Comparison of ENCODE assay signal across 21 cellular contexts in the genomic region with DNA sequence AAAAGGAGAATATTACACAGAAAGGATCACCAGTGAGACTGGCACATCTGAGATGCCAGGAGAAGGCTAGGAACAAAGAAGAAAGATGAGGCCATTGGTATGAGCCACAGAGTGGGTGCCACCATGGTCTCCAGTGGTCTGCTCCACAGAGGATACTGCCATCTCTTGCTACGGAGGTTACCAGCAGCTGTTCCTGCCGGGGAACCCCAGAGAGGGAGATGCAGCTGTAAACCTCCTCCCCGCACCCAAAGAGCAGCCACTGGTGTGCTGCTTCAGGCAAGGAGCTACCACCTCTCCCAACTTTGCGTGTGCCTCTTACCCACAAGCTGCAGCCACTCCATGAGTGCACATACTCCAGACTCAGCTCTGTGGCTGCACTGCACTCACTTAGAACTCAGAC.
"Had no signal": no experiment of that assay in that cellular context is flagged by ENCODE, and none has a peak within 500 bp of the region (broad histone marks: within the 10 kb centered on the region; RNA-seq: fewer than 3 reads in every experiment).

No MANE protein-coding gene starts in this region.

- H3K27me3 Mint-ChIP-seq: activated B cell treated with CpG ODN at 0.5 μM for 24 hours; activated naive CD4-positive, alpha-beta T cell treated with anti-CD3 and anti-CD28 coated beads, Interleukin-2, amount 50 U/mL, for 24 hours had no signal

- H3K9me3 ChIP-seq: MG63 had no signal

- H3K36me3 ChIP-seq: breast epithelium, MG63, Peyer's patch had no signal

- ATAC-seq: T-helper 17 cell had no signal

- H3K27ac ChIP-seq: breast epithelium, Peyer's patch had no signal

- H3K4me1 ChIP-seq: breast epithelium, Peyer's patch had no signal

- DNase-seq: activated B cell treated with CpG ODN at 0.5 μM for 24 hours; activated CD4-positive, alpha-beta T cell treated with anti-CD3 and anti-CD28 coated beads for 1 hour; activated CD4-positive, alpha-beta T cell treated with anti-CD3 and anti-CD28 coated beads, Interleukin-2, amount 10 ng/mL, durations not matched to agents 24 days and 14 days; activated CD4-positive, alpha-beta T cell treated with anti-CD3 and anti-CD28 coated beads, Interleukin-2, amount 50 U/mL, for 48 hours; activated CD8-positive, alpha-beta memory T cell treated with anti-CD3 and anti-CD28 coated beads, Interleukin-2, amount 50 U/mL, for 4 hours; activated T-cell treated with anti-CD3 and anti-CD28 coated beads, Interleukin-2, amount 50 U/mL, for 1 hour; aorta; MG63; MV-4-11; NCI-H1105; NCI-H1436; NCI-H1694 treated with DMSO at 0.1 percent for 48 hours; NCI-H2081; NCI-H446; NCI-H524; SIG-M5; T-helper 17 cell; T-helper 9 cell had no signal

- H3K4me3 Mint-ChIP-seq: activated B cell treated with CpG ODN at 0.5 μM for 24 hours; activated CD4-positive, alpha-beta T cell treated with anti-CD3 and anti-CD28 coated beads, Interleukin-2, amount 10 ng/mL, durations not matched to agents 24 days and 14 days; activated naive CD4-positive, alpha-beta T cell treated with anti-CD3 and anti-CD28 coated beads, Interleukin-2, amount 50 U/mL, for 24 hours; T-helper 17 cell had no signal

- H3K27ac Mint-ChIP-seq: activated B cell treated with CpG ODN at 0.5 μM for 24 hours; activated CD4-positive, alpha-beta T cell treated with anti-CD3 and anti-CD28 coated beads, Interleukin-2, amount 10 ng/mL, durations not matched to agents 24 days and 14 days; activated naive CD4-positive, alpha-beta T cell treated with anti-CD3 and anti-CD28 coated beads, Interleukin-2, amount 50 U/mL, for 24 hours; T-helper 17 cell had no signal

- H3K4me1 Mint-ChIP-seq: activated B cell treated with CpG ODN at 0.5 μM for 24 hours; activated CD4-positive, alpha-beta T cell treated with anti-CD3 and anti-CD28 coated beads, Interleukin-2, amount 10 ng/mL, durations not matched to agents 24 days and 14 days; activated naive CD4-positive, alpha-beta T cell treated with anti-CD3 and anti-CD28 coated beads, Interleukin-2, amount 50 U/mL, for 24 hours; T-helper 17 cell had no signal

- H3K4me3 ChIP-seq: breast epithelium, MG63, Peyer's patch had no signal

- H3K9me3 Mint-ChIP-seq: activated CD4-positive, alpha-beta T cell treated with anti-CD3 and anti-CD28 coated beads, Interleukin-2, amount 10 ng/mL, durations not matched to agents 24 days and 14 days; activated naive CD4-positive, alpha-beta T cell treated with anti-CD3 and anti-CD28 coated beads, Interleukin-2, amount 50 U/mL, for 24 hours had no signal

- H3K36me3 Mint-ChIP-seq: activated naive CD4-positive, alpha-beta T cell treated with anti-CD3 and anti-CD28 coated beads, Interleukin-2, amount 50 U/mL, for 24 hours had no signal

- H3K27me3 ChIP-seq: breast epithelium, MG63, Peyer's patch had no signal
